11 cellular contexts compared by ENCODE assay signal in genomic region chr7:80876894-80877414, GRCh38. TPM values are rescaled to one million over a fixed set of nuclear protein-coding genes. Genes with fewer than 3 reads are reported as not detected.
DNase-seq lines count a peak whose midpoint lies in the region; ATAC-seq and TF ChIP-seq lines count a peak whose summit lies in the region.
"Had no signal": no experiment of that assay in that cellular context is flagged by ENCODE, and none has a peak within 500 bp of the region (broad histone marks: within the 10 kb centered on the region; RNA-seq: fewer than 3 reads in every experiment).

No MANE protein-coding gene starts in this region.

- ATAC-seq in mucosa of descending colon: peak; percentile 97
- no peak for ATAC-seq in activated T-helper 17 cell treated with anti-CD3 and anti-CD28 coated beads, Interleukin-2, amount 50 U/mL, for 72 hours (replicated peaks)
- ATAC-seq: left ventricle myocardium superior, sciatic nerve had no signal

- no peak for TF ChIP-seq POLR2A in lower leg skin (IDR thresholded peaks at IDR 0.05)

- no peak overlapping the region for H3K27ac Mint-ChIP-seq in Caco-2 (ENCODE audit: unreplicated experiment)
- H3K27ac Mint-ChIP-seq in activated T-helper 17 cell treated with anti-CD3 and anti-CD28 coated beads, Interleukin-2, amount 50 U/mL, for 72 hours: no peak overlapping the region

- H3K4me3 Mint-ChIP-seq in Caco-2 (ENCODE audit: unreplicated experiment): peak overlapping the region; percentile 17
- no peak overlapping the region for H3K4me3 Mint-ChIP-seq in activated T-helper 17 cell treated with anti-CD3 and anti-CD28 coated beads, Interleukin-2, amount 50 U/mL, for 72 hours

- no peak for TF ChIP-seq CTCF in Caco-2 (IDR thresholded peaks at IDR 0.05; ENCODE audit: insufficient read depth in 1 of 2, low read depth in 1 of 2, low read length in 1 of 2, severe bottlenecking in 1 of 2, unreplicated experiment in 1 of 2)
- TF ChIP-seq CTCF in mucosa of descending colon (IDR thresholded peaks at IDR 0.05): no peak
- no peak for TF ChIP-seq CTCF in lower leg skin (IDR thresholded peaks at IDR 0.05)
- TF ChIP-seq CTCF in GM13976 (IDR thresholded peaks at IDR 0.05; ENCODE audit: borderline replicate concordance, control extremely low read depth, extremely low read depth, insufficient read depth, missing control alignments): no peak

- 63 to 64% methylated on average over 5 of the region's 5 CpGs for WGBS in lower leg skin, 2 donors

- H3K4me1 Mint-ChIP-seq in Caco-2 (ENCODE audit: low read depth, unreplicated experiment): peaks cover 45% of the 10 kb centered on the region
- H3K4me1 Mint-ChIP-seq in activated T-helper 17 cell treated with anti-CD3 and anti-CD28 coated beads, Interleukin-2, amount 50 U/mL, for 72 hours: no peaks in the 10 kb centered on the region

- POLR2A ChIA-PET in Caco-2 (lab: Charles Lee): no interaction called here

- intact Hi-C loops in Caco-2 (cut with micrococcal nuclease; ENCODE audit: unreplicated experiment): loop anchor here (1.0 kb wide), 1 partner anchor 54 kb away; no protein-coding TSS in a partner anchor
- intact Hi-C loops in mucosa of descending colon (cut with DNase I, micrococcal nuclease): no loop called here
- intact Hi-C loops in lower leg skin (cut with DNase I; ENCODE audit: low total_unique reads): no loop called here

- no peaks in the 10 kb centered on the region for H3K36me3 ChIP-seq in Caco-2 (ENCODE audit: control insufficient read depth, insufficient read depth, low read length)
- H3K36me3 ChIP-seq in adipocyte (ENCODE audit: control insufficient read depth, insufficient read depth, low read length, severe bottlenecking): peaks cover 6% of the 10 kb centered on the region
- H3K36me3 ChIP-seq in mucosa of descending colon (ENCODE audit: low read depth): no peaks in the 10 kb centered on the region

- H3K36me3 Mint-ChIP-seq in Caco-2 (ENCODE audit: insufficient read depth, unreplicated experiment): peaks cover 9% of the 10 kb centered on the region
- no peaks in the 10 kb centered on the region for H3K36me3 Mint-ChIP-seq in activated T-helper 17 cell treated with anti-CD3 and anti-CD28 coated beads, Interleukin-2, amount 50 U/mL, for 72 hours (ENCODE audit: low read depth)

- no peak overlapping the region for H3K4me3 ChIP-seq in Caco-2 (ENCODE audit: low read depth, low read length)
- peak overlapping the region; percentile 35 for H3K4me3 ChIP-seq in adipocyte (ENCODE audit: low read length)
- no peak overlapping the region for H3K4me3 ChIP-seq in mucosa of descending colon
- H3K4me3 ChIP-seq in lower leg skin (ENCODE audit: low read depth, poor library complexity, severe bottlenecking): no peak overlapping the region

- H3K9me3 Mint-ChIP-seq in Caco-2 (ENCODE audit: unreplicated experiment): no peaks in the 10 kb centered on the region
- peaks cover 17% of the 10 kb centered on the region for H3K9me3 Mint-ChIP-seq in activated T-helper 17 cell treated with anti-CD3 and anti-CD28 coated beads, Interleukin-2, amount 50 U/mL, for 72 hours

- no peaks in the 10 kb centered on the region for H3K27me3 Mint-ChIP-seq in Caco-2 (ENCODE audit: insufficient read depth, unreplicated experiment)
- H3K27me3 Mint-ChIP-seq in activated T-helper 17 cell treated with anti-CD3 and anti-CD28 coated beads, Interleukin-2, amount 50 U/mL, for 72 hours: no peaks in the 10 kb centered on the region

- no peak overlapping the region for H3K9ac ChIP-seq in adipocyte (ENCODE audit: low read length)

- in situ Hi-C loops in GM13976 (cut with MboI; ENCODE audit: low sequenced_read_pairs, unreplicated experiment): no loop called here

- no TSS peak for BruUV-seq in Caco-2 (replicated peaks; lab: Mats Ljungman, UMichigan)

- CTCF ChIA-PET in Caco-2 (lab: Charles Lee): no interaction called here

- H3K4me1 ChIP-seq in Caco-2 (peaks cover 30% of the 10 kb centered on the region), adipocyte (ENCODE audit: control insufficient read depth, insufficient read depth, low read length) (peaks cover 27% of the 10 kb centered on the region), mucosa of descending colon (ENCODE audit: low read depth) (no peaks in the 10 kb centered on the region)

- H3K27me3 ChIP-seq in Caco-2 (replicated peaks; ENCODE audit: control insufficient read depth, insufficient read depth, low read length) (no peaks in the 10 kb centered on the region), adipocyte (replicated peaks; ENCODE audit: control insufficient read depth, insufficient read depth, low read length) (no peaks in the 10 kb centered on the region)

- DNase-seq in Caco-2 (peak; percentile 70 to 85), HT-29 (ENCODE audit: low spot score) (peak; percentile 70), adipocyte (ENCODE audit: low read depth) (peak; percentile 67), mucosa of descending colon (peak in 2 of 3 donors; percentile 37 to 61), lower leg skin (ENCODE audit: low spot score in 2 of 2) (no peak), GM13976 (ENCODE audit: low spot score) (no peak), anterior cingulate cortex (lab: John Stamatoyannopoulos, UW) (no peak)
- DNase-seq: aorta, left ventricle myocardium superior had no signal

- H3K9me3 ChIP-seq in Caco-2: no peaks in the 10 kb centered on the region
- H3K9me3 ChIP-seq in adipocyte (ENCODE audit: control insufficient read depth, low read length): no peaks in the 10 kb centered on the region
- H3K9me3 ChIP-seq in mucosa of descending colon: no peaks in the 10 kb centered on the region

RNA-seq across cellular contexts. Expression of gene SEMA3C, which starts 41.9 kb away (rescaled TPM):
- 25.8 and 32.1 TPM in 2 replicates for total RNA-seq in Caco-2 (2022)
- 57.8 and 79.6 TPM in 2 replicates for total RNA-seq in HT-29 (2014; rRNA removed; shearing (Covaris generic))
- total RNA-seq in mucosa of descending colon: 100 to 1,000 TPM in 1 of 3 donors, 10 to 100 TPM in 2; 72.4 to 150 (median 83.7) TPM
- total RNA-seq in lower leg skin: 10 to 100 TPM; 53.0 to 96.6 (median 70.7) TPM
- total RNA-seq in activated T-helper 17 cell treated with anti-CD3 and anti-CD28 coated beads, Interleukin-2, amount 50 U/mL, for 72 hours: not detected

Comparison
In these comparisons a context has a peak if more than half of its experiments do, and no peak if none do; other contexts are left out.
1. DNase-seq: peak in Caco-2 (2 of 2), HT-29 (single experiment), adipocyte (single experiment) and mucosa of descending colon (2 of 3); none in lower leg skin (0 of 2), GM13976 (single experiment) and anterior cingulate cortex (0 of 58).
2. RNA of gene SEMA3C, which starts 41.9 kb away (total RNA-seq): 72.4 to 150 TPM in mucosa of descending colon, 53.0 to 96.6 TPM in lower leg skin, 57.8 to 79.6 TPM in HT-29 and 25.8 to 32.1 TPM in Caco-2; not detected in activated T-helper 17 cell treated with anti-CD3 and anti-CD28 coated beads, Interleukin-2, amount 50 U/mL, for 72 hours; every median in the first group is over 10 times any median in the second.